Comparison of ENCODE assay signal across 14 cellular contexts in genomic region chr11:1479678-1480118, GRCh38.
"Had no signal": no experiment of that assay in that cellular context is flagged by ENCODE, and none has a peak within 500 bp of the region (broad histone marks: within the 10 kb centered on the region; RNA-seq: fewer than 3 reads in every experiment).

No MANE protein-coding gene starts in this region.

- H3K4me3 ChIP-seq: pancreas, SK-N-MC, suprapubic skin had no signal

- H3K9me3 Mint-ChIP-seq: activated T-helper 1 cell treated with anti-CD3 and anti-CD28 coated beads, Interleukin-12 subunit alpha, Interleukin-12 subunit beta, Interleukin-2, Interleukin-4 antibody, amounts not matched to agents 30 ng/mL and 10 ng/mL and 1 ng/mL, durations not matched to agents 14 hours and 24 hours and 36 hours; neural crest cell had no signal

- H3K4me1 Mint-ChIP-seq: neural crest cell had no signal

- DNase-seq: activated CD4-positive, CD25-positive, alpha-beta regulatory T cell treated with anti-CD3 and anti-CD28 coated beads, Interleukin-2, amount 50 U/mL, for 72 hours; activated naive CD4-positive, alpha-beta T cell treated with Interleukin-2 at 50 U/mL for 16 hours; effector CD4-positive, alpha-beta T cell; foreskin fibroblast; glutamatergic neuron; stimulated activated CD4-positive, alpha-beta T cell treated with anti-CD3 and anti-CD28 coated beads, Interleukin-15, amount 100 ng/mL, for 24 hours; stimulated activated CD4-positive, alpha-beta T cell treated with anti-CD3 and anti-CD28 coated beads, Interleukin-4, amount 100 ng/mL, for 1 hour; stimulated activated naive CD4-positive, alpha-beta T cell treated with Interleukin-2 at 50 U/mL for 16 hours; T1000 had no signal

- H3K4me1 ChIP-seq: pancreas had no signal

- H3K27ac Mint-ChIP-seq: activated T-helper 1 cell treated with anti-CD3 and anti-CD28 coated beads, Interleukin-12 subunit alpha, Interleukin-12 subunit beta, Interleukin-2, Interleukin-4 antibody, amounts not matched to agents 30 ng/mL and 10 ng/mL and 1 ng/mL, durations not matched to agents 14 hours and 24 hours and 36 hours had no signal

- H3K9me3 ChIP-seq: pancreas, suprapubic skin had no signal

- H3K4me3 Mint-ChIP-seq: activated T-helper 1 cell treated with anti-CD3 and anti-CD28 coated beads, Interleukin-12 subunit alpha, Interleukin-12 subunit beta, Interleukin-2, Interleukin-4 antibody, amounts not matched to agents 30 ng/mL and 10 ng/mL and 1 ng/mL, durations not matched to agents 14 hours and 24 hours and 36 hours; neural crest cell had no signal

- H3K27ac ChIP-seq: pancreas, SK-N-MC, suprapubic skin had no signal

- ATAC-seq: pancreas had no signal

- H3K27me3 ChIP-seq: pancreas, suprapubic skin had no signal
